8 cellular contexts compared by ENCODE assay signal in the genomic region with DNA sequence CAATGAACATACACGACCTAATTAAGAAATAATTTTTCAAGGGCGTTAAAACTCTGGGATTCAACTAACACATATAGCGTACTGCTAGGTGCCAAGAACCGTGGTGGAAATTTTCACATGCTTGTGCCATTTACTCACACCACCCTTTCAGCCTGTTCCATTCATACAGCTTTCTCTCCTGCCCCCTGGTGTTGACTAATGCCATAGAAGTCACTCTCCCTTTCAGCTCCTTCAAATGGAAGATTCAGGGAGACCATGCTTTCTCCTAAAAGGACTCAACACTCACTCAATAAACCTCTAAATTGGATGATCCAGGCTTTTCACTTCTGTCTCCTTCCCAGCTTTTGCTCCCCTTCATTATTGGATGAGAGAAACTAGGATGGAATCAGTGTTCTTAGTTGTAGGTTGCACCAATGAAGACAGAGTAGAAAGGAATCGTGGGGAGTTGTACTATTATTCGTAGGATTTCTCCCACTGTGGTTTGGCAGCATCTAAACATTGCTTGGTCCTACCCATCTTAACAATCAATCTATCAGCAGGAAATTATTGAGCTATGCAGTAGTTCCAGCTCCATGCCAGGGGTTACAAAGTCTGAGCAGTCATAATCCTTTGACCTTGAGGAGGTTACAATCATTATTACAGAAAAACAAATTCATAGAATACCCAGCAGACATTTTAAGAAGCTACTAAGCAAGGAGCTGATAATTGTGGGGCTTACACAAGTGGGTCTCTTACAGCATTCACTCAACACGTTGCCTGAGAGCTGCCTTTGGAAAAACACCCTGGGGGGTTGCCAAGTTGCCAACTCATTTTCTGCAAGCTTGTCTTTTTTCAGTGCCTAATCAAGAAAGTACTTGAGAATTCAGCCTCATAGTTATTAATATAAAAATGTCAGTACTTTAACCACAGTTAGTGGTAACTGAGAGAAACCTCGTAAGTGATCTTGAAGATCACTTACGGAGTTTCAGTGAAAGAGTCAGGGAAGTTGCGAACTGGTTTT. TPM values are rescaled to one million over a fixed set of nuclear protein-coding genes. Genes with fewer than 3 reads are reported as not detected.
DNase-seq lines count a peak whose midpoint lies in the region; TF ChIP-seq lines count a peak whose summit lies in the region.

No MANE protein-coding gene starts in this region.

- H3K9ac ChIP-seq in MM.1S (ENCODE audit: low read length) = no peak overlapping the region

- H3K27ac ChIP-seq in 22Rv1 (no peak overlapping the region), MM.1S (ENCODE audit: low read length) (no peak overlapping the region)

- H3F3A ChIP-seq in MM.1S (ENCODE audit: insufficient read depth, low read length) = no peaks in the 10 kb centered on the region

- no peaks in the 10 kb centered on the region for H3K9me3 ChIP-seq in MM.1S (replicated peaks; ENCODE audit: insufficient read depth, low read length)

- H3K36me3 Mint-ChIP-seq in brain (peaks cover 7% of the 10 kb centered on the region), immature natural killer cell (no peaks in the 10 kb centered on the region)

- peak overlapping the region; percentile 44 to 77 (median 55) for H3K4me3 Mint-ChIP-seq in brain
- no peak overlapping the region for H3K4me3 Mint-ChIP-seq in immature natural killer cell

- H3K9me2 ChIP-seq in MM.1S (replicated peaks; ENCODE audit: insufficient read depth, low read length) = no peaks in the 10 kb centered on the region

- no peak overlapping the region for H3K4me2 ChIP-seq in MM.1S (ENCODE audit: low read depth, low read length)

- DNase-seq in GDM1 (lab: John Stamatoyannopoulos, UW) (peak; percentile 36), MM.1S (peak; percentile 55), SK-MEL-5 (ENCODE audit: low read depth, low spot score) (peak; percentile 87), immature natural killer cell (peak in 2 of 3 donors; percentile 14)
- peak; percentile 12 to 42 for DNase-seq in stimulated activated CD4-positive, alpha-beta T cell treated with anti-CD3 and anti-CD28 coated beads, Interleukin-15, amount 100 ng/mL, for 48 hours (ENCODE audit: low read depth in 2 of 2)
- DNase-seq in effector CD8-positive, alpha-beta T cell (lab: John Stamatoyannopoulos, UW) = no peak

- peaks cover 42% of the 10 kb centered on the region for H3K4me1 Mint-ChIP-seq in brain
- peaks cover 5 to 11% of the 10 kb centered on the region in 2 donors for H3K4me1 Mint-ChIP-seq in immature natural killer cell

- no peak overlapping the region for H3K4me3 ChIP-seq in MM.1S (ENCODE audit: low read length)

- H3K27me3 Mint-ChIP-seq in brain (peaks cover 7% of the 10 kb centered on the region), immature natural killer cell (ENCODE audit: low read depth in 3 of 3) (peaks cover 6 to 22% (median 21%) of the 10 kb centered on the region in 3 donors)

- H2AFZ ChIP-seq in MM.1S (ENCODE audit: low read length) = no peak overlapping the region; the same call in 1 of the 2 replicates

- in situ Hi-C loops in SK-MEL-5 (cut with HindIII; ENCODE audit: low pct_unique_long_range_greater_than_20kb, low sequenced_read_pairs) = no loop called here

- H3K9me3 Mint-ChIP-seq in brain (peaks cover 0 to 11% (median 6%) of the 10 kb centered on the region in 5 experiments), immature natural killer cell (no peaks in the 10 kb centered on the region)

- no peaks in the 10 kb centered on the region for H4K20me1 ChIP-seq in MM.1S (ENCODE audit: insufficient read depth, low read length)

- H3K27me3 ChIP-seq in MM.1S (replicated peaks; ENCODE audit: insufficient read depth, low read length) = no peaks in the 10 kb centered on the region

- H3K4me1 ChIP-seq in MM.1S (ENCODE audit: low read length) = no peaks in the 10 kb centered on the region

- H3K36me3 ChIP-seq in MM.1S (replicated peaks; ENCODE audit: insufficient read depth, low read length) = no peaks in the 10 kb centered on the region

- TF ChIP-seq CTCF in 22Rv1 (IDR thresholded peaks at IDR 0.05) (peak; percentile 83), MM.1S (IDR thresholded peaks at IDR 0.05; ENCODE audit: low read length) (peak; percentile 69), brain (conservative IDR thresholded peaks at IDR 0.05) (peak; percentile 77 to 81)

- H3K79me2 ChIP-seq in MM.1S (ENCODE audit: low read length) = no peaks in the 10 kb centered on the region

- H3K27ac Mint-ChIP-seq in brain (peak overlapping the region; percentile 65 to 86 (median 74)), immature natural killer cell (no peak overlapping the region)

RNA-seq across cellular contexts. Expression of gene PPP1R3C, which starts 2.8 kb away (rescaled TPM):
- 12.2 and 13.2 TPM in 2 replicates for total RNA-seq in SK-MEL-5 (2014; rRNA removed; shearing (Covaris generic))
- 7.1 and 9.3 TPM in 2 replicates for polyA plus RNA-seq in SK-MEL-5 (2015; cell fraction: cytosol; rRNA removed)
- polyA plus RNA-seq in SK-MEL-5 (2015; cell fraction: nucleus; rRNA removed) = 3.9 and 6.4 TPM in 2 replicates
- polyA plus RNA-seq in brain (ENCODE audit: insufficient read depth, low read depth, low replicate concordance) (8.7 TPM), immature natural killer cell (not detected)

Comparison
In these comparisons a context has a peak if more than half of its experiments do, and no peak if none do; other contexts are left out.
1. H3K27ac Mint-ChIP-seq: peak in brain (5 of 5); none in immature natural killer cell (0 of 6).
2. H3K4me3 Mint-ChIP-seq: peak in brain (5 of 5); none in immature natural killer cell (0 of 5).
3. Peak in every context shown above with its lines, with median percentiles within 50 percentile points of each other: CTCF ChIP-seq.